ENCODE assay signal across 8 cellular contexts in genomic region chrX:135086197-135086854, GRCh38. TPM values are rescaled to one million over a fixed set of nuclear protein-coding genes. Genes with fewer than 3 reads are reported as not detected.
A peak's percentile ranks its signal among the peaks of the same experiment; 100 is the strongest.
DNase-seq lines count a peak whose midpoint lies in the region; ATAC-seq and TF ChIP-seq lines count a peak whose summit lies in the region.

No MANE protein-coding gene starts in this region.

- H3K27ac ChIP-seq in right lobe of liver (no peak overlapping the region), upper lobe of right lung (no peak overlapping the region)

- no peaks in the 10 kb centered on the region for H3K36me3 Mint-ChIP-seq in chondrocyte (ENCODE audit: low read depth)

- peaks cover 9% of the 10 kb centered on the region for H3K9me3 Mint-ChIP-seq in chondrocyte (ENCODE audit: low read depth)

- H3K27ac Mint-ChIP-seq in chondrocyte (ENCODE audit: unreplicated experiment): no peak overlapping the region

- H3K27me3 ChIP-seq in right lobe of liver (no peaks in the 10 kb centered on the region), upper lobe of right lung (no peaks in the 10 kb centered on the region)

- H3K4me3 Mint-ChIP-seq in chondrocyte (ENCODE audit: unreplicated experiment): no peak overlapping the region

- H3K9me3 ChIP-seq in right lobe of liver (no peaks in the 10 kb centered on the region), upper lobe of right lung (no peaks in the 10 kb centered on the region)

- H3K4me3 ChIP-seq in right lobe of liver (no peak overlapping the region), upper lobe of right lung (no peak overlapping the region)

- intact Hi-C loops in right lobe of liver (cut with DNase I) (no loop called here), upper lobe of right lung (cut with DNase I) (no loop called here)

- no peaks in the 10 kb centered on the region for H3K36me3 ChIP-seq in right lobe of liver
- no peaks in the 10 kb centered on the region for H3K36me3 ChIP-seq in upper lobe of right lung

- no peaks in the 10 kb centered on the region for H3K27me3 Mint-ChIP-seq in chondrocyte (ENCODE audit: low read depth)

- no peaks in the 10 kb centered on the region for H3K4me1 Mint-ChIP-seq in chondrocyte (ENCODE audit: low read depth)

- no peaks in the 10 kb centered on the region for H3K4me1 ChIP-seq in right lobe of liver
- H3K4me1 ChIP-seq in upper lobe of right lung: no peaks in the 10 kb centered on the region

- DNase-seq in AG08395 (ENCODE audit: low spot score) (peak; percentile 59), NCI-H1092 treated with DMSO at 0.1 percent for 48 hours (lab: John Stamatoyannopoulos, UW) (peak; percentile 50), SW480 (ENCODE audit: low spot score) (peak; percentile 66), chondrocyte (ENCODE audit: low spot score) (no peak), right lobe of liver (no peak), upper lobe of right lung (no peak)

- ATAC-seq in HG02571 (IDR thresholded peaks at IDR 0.05; ENCODE audit: unreplicated experiment) (peak; percentile 85), right lobe of liver (peak; percentile 85 to 97 (median 94)), upper lobe of right lung (peak; percentile 87)

- no peak for TF ChIP-seq POLR2A in right lobe of liver (IDR thresholded peaks at IDR 0.05)

- TF ChIP-seq CTCF in GM12873 (IDR thresholded peaks at IDR 0.05; ENCODE audit: insufficient read depth, low read depth, low read length, missing control alignments) (peak; percentile 71), chondrocyte (IDR thresholded peaks at IDR 0.05) (peak; percentile 83), right lobe of liver (IDR thresholded peaks at IDR 0.05) (peak; percentile 55 to 73 (median 70)), upper lobe of right lung (IDR thresholded peaks at IDR 0.05) (peak; percentile 58)

- WGBS in right lobe of liver (ENCODE audit: insufficient coverage, low coverage, low lambda C conversion rate, missing lambda C conversion rate): 6% methylated on average over 4 of the region's 4 CpGs

RNA-seq across cellular contexts. Expression of gene SMIM10L2B, which starts 12.2 kb away (rescaled TPM):
- total RNA-seq in chondrocyte (2.2 to 3.3 TPM (median 3.3 TPM) in 3 replicates), right lobe of liver (under 1 TPM; 0.33 to 0.86 (median 0.45) TPM), upper lobe of right lung (2.4 TPM)

RNA-seq across cellular contexts. Expression of gene ETDB, which starts 34.0 kb away (rescaled TPM):
- total RNA-seq in chondrocyte: not detected in 3 replicates
- total RNA-seq in right lobe of liver: not detected
- not detected for total RNA-seq in upper lobe of right lung

RNA-seq across cellular contexts. Expression of gene RTL8A, which starts 34.4 kb away (rescaled TPM):
- total RNA-seq in chondrocyte (39.3 to 54.2 TPM (median 49.2 TPM) in 3 replicates), right lobe of liver (10 to 100 TPM in 3 of 6 experiments, 1 to 10 TPM in 3; 6.6 to 15.4 (median 10.9) TPM), upper lobe of right lung (34.7 TPM)

RNA-seq across cellular contexts. Expression of gene RTL8C, which starts 54.2 kb away (rescaled TPM):
- total RNA-seq in chondrocyte (255 to 261 TPM (median 259 TPM) in 3 replicates), right lobe of liver (10 to 100 TPM; 19.5 to 31.2 (median 25.7) TPM), upper lobe of right lung (80.9 TPM)

Comparison
In these comparisons a context has a peak if more than half of its experiments do, and no peak if none do; other contexts are left out.
1. DNase-seq: peak in AG08395 (single experiment), NCI-H1092 treated with DMSO at 0.1 percent for 48 hours (single experiment) and SW480 (single experiment); none in chondrocyte (single experiment), right lobe of liver (0 of 3) and upper lobe of right lung (single experiment).
2. Peak in every context shown above with its lines, with median percentiles within 50 percentile points of each other: CTCF ChIP-seq and ATAC-seq.